ENCODE assay signal across 13 cellular contexts in genomic region chr13:110887242-110887954, GRCh38. TPM values are rescaled to one million over a fixed set of nuclear protein-coding genes. Genes with fewer than 3 reads are reported as not detected.
A peak's percentile ranks its signal among the peaks of the same experiment; 100 is the strongest.
DNase-seq lines count a peak whose midpoint lies in the region; ATAC-seq and TF ChIP-seq lines count a peak whose summit lies in the region.
"Had no signal": no experiment of that assay in that cellular context is flagged by ENCODE, and none has a peak within 500 bp of the region (broad histone marks: within the 10 kb centered on the region; RNA-seq: fewer than 3 reads in every experiment).

No MANE protein-coding gene starts in this region.

- TF ChIP-seq CTCF in WTC11 (IDR thresholded peaks at IDR 0.05) (no peak), gastrocnemius medialis (IDR thresholded peaks at IDR 0.05 in 4 of 5, conservative IDR thresholded peaks at IDR 0.05 in 1 of 5) (no peak), uterus (IDR thresholded peaks at IDR 0.05) (no peak)

- POLR2A ChIA-PET in WTC11 (lab: Charles Lee), result interaction anchor here (0.6 to 1.0 kb wide), 2 partner anchors 26 to 28 kb away, joined by 3 read pairs; no protein-coding TSS in a partner anchor

- no peak overlapping the region for H3K4me3 Mint-ChIP-seq in WTC11
- H3K4me3 Mint-ChIP-seq: activated T-helper 1 cell treated with anti-CD3 and anti-CD28 coated beads, Interleukin-12 subunit alpha, Interleukin-12 subunit beta, Interleukin-2, Interleukin-4 antibody, amounts not matched to agents 30 ng/mL and 10 ng/mL and 1 ng/mL, durations not matched to agents 14 hours and 24 hours and 36 hours had no signal

- peaks cover 1% of the 10 kb centered on the region for H3K36me3 Mint-ChIP-seq in WTC11

- no peak overlapping the region for H3K4me3 ChIP-seq in gastrocnemius medialis
- no peak overlapping the region for H3K4me3 ChIP-seq in uterus
- H3K4me3 ChIP-seq: suprapubic skin had no signal

- DNase-seq in DMS 273 (lab: John Stamatoyannopoulos, UW; ENCODE audit: unreplicated experiment) (peak; percentile 15), DMS 273 treated with DMSO at 0.1 percent for 48 hours (lab: John Stamatoyannopoulos, UW) (no peak), WTC11 (ENCODE audit: low spot score) (no peak), iris pigment epithelial cell (ENCODE audit: low read depth) (peak; percentile 34), gastrocnemius medialis (no peak), LoVo (ENCODE audit: low spot score) (no peak), activated gamma-delta T cell (lab: John Stamatoyannopoulos, UW) (no peak), uterus (no peak)
- DNase-seq: GOT3, NCI-H524 had no signal

- peaks cover 52% of the 10 kb centered on the region for H3K4me1 Mint-ChIP-seq in WTC11

- H3K27me3 ChIP-seq in gastrocnemius medialis, result no peaks in the 10 kb centered on the region
- H3K27me3 ChIP-seq in uterus, result no peaks in the 10 kb centered on the region
- H3K27me3 ChIP-seq: suprapubic skin had no signal

- H3K27me3 Mint-ChIP-seq in WTC11 (ENCODE audit: low read depth), result no peaks in the 10 kb centered on the region

- ATAC-seq in WTC11, result peak; percentile 22
- ATAC-seq in gastrocnemius medialis, result peak; percentile 31 to 74

- peak overlapping the region; percentile 49 to 68 (median 65) for H3K27ac ChIP-seq in gastrocnemius medialis
- peak overlapping the region in 1 of 2 donors; percentile 52 for H3K27ac ChIP-seq in uterus
- H3K27ac ChIP-seq: 22Rv1, suprapubic skin had no signal

- H3K4me1 ChIP-seq in gastrocnemius medialis (peaks cover 36 to 47% of the 10 kb centered on the region in 2 donors), uterus (no peaks in the 10 kb centered on the region)

- in situ Hi-C loops in gastrocnemius medialis (cut with MboI; ENCODE audit: low sequenced_read_pairs in 4 of 4), result no loop called here

- H3K36me3 ChIP-seq in gastrocnemius medialis (peaks cover 0 to 9% of the 10 kb centered on the region in 2 donors), uterus (no peaks in the 10 kb centered on the region)

- CTCF ChIA-PET in WTC11 (lab: Charles Lee), result interaction anchor here (1.6 kb wide), 1 partner anchor 28 kb away, joined by 6 read pairs; no protein-coding TSS in a partner anchor

- TF ChIP-seq POLR2A in gastrocnemius medialis (IDR thresholded peaks at IDR 0.05) (no peak), uterus (IDR thresholded peaks at IDR 0.05) (no peak)

- peak overlapping the region; percentile 93 for H3K27ac Mint-ChIP-seq in WTC11

- no peaks in the 10 kb centered on the region for H3K9me3 ChIP-seq in gastrocnemius medialis
- no peaks in the 10 kb centered on the region for H3K9me3 ChIP-seq in uterus
- H3K9me3 ChIP-seq: suprapubic skin had no signal

- H3K9me3 Mint-ChIP-seq in WTC11, result no peaks in the 10 kb centered on the region
- H3K9me3 Mint-ChIP-seq: activated T-helper 1 cell treated with anti-CD3 and anti-CD28 coated beads, Interleukin-12 subunit alpha, Interleukin-12 subunit beta, Interleukin-2, Interleukin-4 antibody, amounts not matched to agents 30 ng/mL and 10 ng/mL and 1 ng/mL, durations not matched to agents 14 hours and 24 hours and 36 hours had no signal

- intact Hi-C loops in gastrocnemius medialis (cut with DNase I; ENCODE audit: low total_unique reads), result no loop called here
- intact Hi-C loops in uterus (cut with DNase I; ENCODE audit: low total_unique reads), result no loop called here

TF ChIP-seq in WTC11, 78 proteins besides CTCF, POLR2A, EP300 and RAD21:
- peak; percentile 15; the same call in 1 of the 2 replicates for TF ChIP-seq AR (CRISPR knock-in tag; IDR thresholded peaks at IDR 0.05)
- no peak for TF ChIP-seq MYBL2 (CRISPR knock-in tag; IDR thresholded peaks at IDR 0.05)
- TF ChIP-seq NFATC4 (CRISPR knock-in tag; IDR thresholded peaks at IDR 0.05), result peak; percentile 17; the same call in 1 of the 2 replicates
- TF ChIP-seq JAZF1 (CRISPR knock-in tag; IDR thresholded peaks at IDR 0.05), result no peak

RNA-seq across cellular contexts. Expression of gene ANKRD10, which starts 27.5 kb away (rescaled TPM):
- total RNA-seq in WTC11 (2021), result 176 to 219 TPM (median 191 TPM) in 3 replicates
- 100 to 1,000 TPM; 145 to 381 (median 164) TPM for total RNA-seq in gastrocnemius medialis
- total RNA-seq in uterus, result 100 to 1,000 TPM; 128 to 268 (median 235) TPM

Comparison
In these comparisons a context has a peak if more than half of its experiments do, and no peak if none do; other contexts are left out.
1. DNase-seq: peak in DMS 273 (single experiment) and iris pigment epithelial cell (single experiment); none in DMS 273 treated with DMSO at 0.1 percent for 48 hours (single experiment), WTC11 (single experiment), gastrocnemius medialis (0 of 2), LoVo (single experiment), activated gamma-delta T cell (single experiment) and uterus (0 of 2).